Comparison of ENCODE assay signal across 8 cellular contexts in the genomic region with DNA sequence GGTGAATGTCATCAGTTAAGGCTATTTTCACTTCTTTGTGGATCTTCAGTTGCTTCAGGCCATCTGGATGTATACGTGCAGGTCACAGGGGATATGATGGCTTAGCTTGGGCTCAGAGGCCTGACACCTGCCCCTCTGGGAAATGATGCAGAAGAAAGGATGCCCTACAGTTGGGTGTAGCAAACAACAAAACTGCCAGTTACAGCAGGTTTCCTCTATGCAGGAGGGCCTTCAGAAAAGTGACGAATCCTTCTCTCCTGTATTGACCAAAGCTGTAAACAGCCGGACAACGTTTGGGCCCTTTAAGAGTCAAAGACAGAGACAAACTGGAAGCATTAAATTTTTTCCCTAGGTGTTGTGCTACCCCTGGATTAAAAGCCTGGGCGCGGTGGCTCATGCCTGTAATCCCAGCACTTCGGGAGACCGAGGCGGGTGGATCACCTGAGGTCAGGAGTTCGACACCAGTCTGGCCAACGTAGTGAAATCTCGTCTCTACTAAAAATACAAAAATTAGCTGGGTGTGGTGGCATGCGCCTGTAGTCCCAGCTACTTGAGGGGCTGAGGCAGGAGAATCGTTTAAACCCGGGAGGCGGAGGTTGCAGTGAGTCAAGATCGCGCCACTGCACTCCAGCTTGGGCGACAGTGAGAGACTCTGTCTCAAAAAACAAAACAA. TPM values are rescaled to one million over a fixed set of nuclear protein-coding genes. Genes with fewer than 3 reads are reported as not detected.
DNase-seq lines count a peak whose midpoint lies in the region; ATAC-seq and TF ChIP-seq lines count a peak whose summit lies in the region.
"Not testable (repeated sequence)": the region's sequence is repeated elsewhere in the genome, so short reads cannot be mapped to it uniquely, and the experiment has no call there.

No MANE protein-coding gene starts in this region.

- 0 out of 2 replicates have a peak overlapping the region, but pooled peaks have one; percentile 7 for H4K5ac ChIP-seq in IMR-90 (ENCODE audit: low read depth, low read length)

- TF ChIP-seq EP300 in SK-N-SH (IDR thresholded peaks at IDR 0.05; ENCODE audit: borderline replicate concordance in 1 of 2, low read depth in 1 of 2, low read length in 1 of 2), result not testable (repeated sequence)

- H4K8ac ChIP-seq in IMR-90 (ENCODE audit: low read depth in 2 of 2, low read length in 2 of 2), result peak overlapping the region; percentile 24 to 71; a peak in 3 of 4 replicates

- peak overlapping the region; percentile 86 for H3K27ac ChIP-seq in CD4-positive, alpha-beta memory T cell (ENCODE audit: low read depth, low read length)
- H3K27ac ChIP-seq in IMR-90 (ENCODE audit: insufficient read depth, low read length) (peak overlapping the region; percentile 49), SK-N-SH (ENCODE audit: low read depth in 2 of 2, low read length in 1 of 2) (peak overlapping the region in 1 of 2 experiments; percentile 75; a peak in 2 of 4 replicates), neural progenitor cell (peak overlapping the region; percentile 0), substantia nigra (ENCODE audit: low read depth, low read length, poor library complexity, severe bottlenecking) (peak overlapping the region; percentile 72)

- peaks cover 25% of the 10 kb centered on the region for H3K36me3 ChIP-seq in CD4-positive, alpha-beta memory T cell (ENCODE audit: insufficient read depth, low read length)
- peaks cover 16% of the 10 kb centered on the region for H3K36me3 ChIP-seq in IMR-90 (ENCODE audit: control insufficient read depth, insufficient read depth, low read length)
- peaks cover 27 to 40% of the 10 kb centered on the region in 2 experiments for H3K36me3 ChIP-seq in SK-N-SH (replicated peaks in 1 of 2; ENCODE audit: control insufficient read depth in 1 of 2, insufficient read depth in 2 of 2, low read length in 1 of 2)
- not testable (repeated sequence) for H3K36me3 ChIP-seq in kidney epithelial cell (ENCODE audit: control insufficient read depth, insufficient read depth, low read length)
- peaks cover 22% of the 10 kb centered on the region for H3K36me3 ChIP-seq in neural progenitor cell

- peaks cover 28 to 49% of the 10 kb centered on the region in 2 donors for H3K36me3 Mint-ChIP-seq in CD4-positive, alpha-beta memory T cell
- H3K36me3 Mint-ChIP-seq in activated naive CD8-positive, alpha-beta T cell treated with anti-CD3 and anti-CD28 coated beads, Interleukin-2, amount 50 U/mL, for 24 hours (ENCODE audit: low read depth), result peaks cover 44% of the 10 kb centered on the region
- H3K36me3 Mint-ChIP-seq in endothelial cell (ENCODE audit: low read depth, unreplicated experiment) (peaks cover 40% of the 10 kb centered on the region), neural progenitor cell (peaks cover 26% of the 10 kb centered on the region)

- H3F3A ChIP-seq in SK-N-SH (replicated peaks; ENCODE audit: insufficient read depth), result peaks cover 21% of the 10 kb centered on the region
- H3F3A ChIP-seq in neural progenitor cell (ENCODE audit: low read depth), result not testable (repeated sequence)

- H2BK15ac ChIP-seq in IMR-90 (ENCODE audit: low read depth, low read length), result not testable (repeated sequence)

- H3K14ac ChIP-seq in IMR-90 (replicated peaks; ENCODE audit: low read depth, low read length), result peak overlapping the region; percentile 39; the same call in 1 of the 2 replicates

- POLR2A ChIA-PET in CD4-positive, alpha-beta memory T cell (lab: Charles Lee; ENCODE audit: partially characterized antibody), result interaction anchor here (0.6 to 1.5 kb wide), 10 partner anchors 8 to 714 kb away, joined by 3 to 21 read pairs (median 4); a partner anchor contains a TSS
- POLR2A ChIA-PET in IMR-90 (lab: Charles Lee; ENCODE audit: unreplicated experiment), result not testable (repeated sequence)
- POLR2A ChIA-PET in SK-N-SH (lab: Yijun Ruan, JAX), result interaction anchor here (0.7 to 1.5 kb wide), 3 partner anchors 15 to 52 kb away, joined by 3 to 4 read pairs (median 3); a partner anchor contains a TSS

- dilution Hi-C loops in IMR-90 (cut with HindIII; ENCODE audit: low sequenced_read_pairs, unreplicated experiment), result not testable (repeated sequence)

- H3K4me3 ChIP-seq in CD4-positive, alpha-beta memory T cell (ENCODE audit: low read length in 2 of 2), result peak overlapping the region in 1 of 2 donors; percentile 14
- peak overlapping the region; percentile 28; the same call in 1 of the 2 replicates for H3K4me3 ChIP-seq in IMR-90 (ENCODE audit: insufficient read depth, low read depth, low read length)
- peak overlapping the region in 1 of 2 experiments; percentile 75; a peak in 1 of 4 replicates for H3K4me3 ChIP-seq in SK-N-SH (ENCODE audit: low read depth in 2 of 2, low read length in 1 of 2)
- peak overlapping the region; percentile 72 for H3K4me3 ChIP-seq in kidney epithelial cell (ENCODE audit: low read depth, low read length)
- H3K4me3 ChIP-seq in neural progenitor cell, result peak overlapping the region; percentile 85

- H2AK5ac ChIP-seq in IMR-90 (ENCODE audit: low read depth, low read length), result peak overlapping the region; percentile 73; the same call in 1 of the 2 replicates

- H3K56ac ChIP-seq in IMR-90 (ENCODE audit: extremely low read depth, insufficient read depth, low read length), result not testable (repeated sequence)

- H3K4me1 Mint-ChIP-seq in CD4-positive, alpha-beta memory T cell, result peaks cover 24 to 46% (median 35%) of the 10 kb centered on the region in 4 donors
- peaks cover 42% of the 10 kb centered on the region for H3K4me1 Mint-ChIP-seq in activated naive CD8-positive, alpha-beta T cell treated with anti-CD3 and anti-CD28 coated beads, Interleukin-2, amount 50 U/mL, for 24 hours
- H3K4me1 Mint-ChIP-seq in endothelial cell (ENCODE audit: unreplicated experiment) (peaks cover 26% of the 10 kb centered on the region), neural progenitor cell (peaks cover 33% of the 10 kb centered on the region)

- H2AFZ ChIP-seq in IMR-90 (replicated peaks; ENCODE audit: low read length, poor library complexity), result peak overlapping the region; percentile 50
- H2AFZ ChIP-seq in SK-N-SH (ENCODE audit: low read depth), result peak overlapping the region; percentile 81
- peak overlapping the region; percentile 64 for H2AFZ ChIP-seq in neural progenitor cell (replicated peaks)

- not testable (repeated sequence) for H3K27me3 ChIP-seq in CD4-positive, alpha-beta memory T cell (ENCODE audit: insufficient read depth, low read length); IMR-90 (ENCODE audit: control insufficient read depth, insufficient read depth, low read length); SK-N-SH (ENCODE audit: insufficient read depth); kidney epithelial cell (ENCODE audit: control insufficient read depth, insufficient read depth, low read length); neural progenitor cell

- BruUV-seq in IMR-90 (replicated peaks; lab: Mats Ljungman, UMichigan), result not testable (repeated sequence)

- WGBS in IMR-90 (ENCODE audit: extremely low coverage in 2 of 2, insufficient read length in 1 of 2), 2 experiments, result 93% methylated on average over 7 of the region's 19 CpGs; no CpG with 5 or more reads in 1 of the 2 experiments
- 72% methylated on average over 19 of the region's 19 CpGs for WGBS in SK-N-SH (ENCODE audit: low lambda C conversion rate)

- not testable (repeated sequence) for H3K9me3 ChIP-seq in CD4-positive, alpha-beta memory T cell (ENCODE audit: control insufficient read depth in 1 of 2, low read length in 2 of 2); IMR-90 (ENCODE audit: control insufficient read depth, insufficient read depth, low read length); SK-N-SH; neural progenitor cell (ENCODE audit: low read depth)

- CTCF ChIA-PET in CD4-positive, alpha-beta memory T cell (lab: Charles Lee; ENCODE audit: partially characterized antibody), result interaction anchor here (1.1 kb wide), 1 partner anchor 35 kb away, joined by 3 read pairs; no protein-coding TSS in a partner anchor
- CTCF ChIA-PET in IMR-90 (lab: Yijun Ruan, JAX), result not testable (repeated sequence)
- CTCF ChIA-PET in SK-N-SH (lab: Yijun Ruan, JAX), result interaction anchor here (0.6 to 1.2 kb wide), 4 partner anchors 9 to 388 kb away, joined by 3 to 4 read pairs (median 3); no protein-coding TSS in a partner anchor

- not testable (repeated sequence) for H3K9me1 ChIP-seq in IMR-90 (ENCODE audit: insufficient read depth, low read length)

- not testable (repeated sequence) for H4K20me1 ChIP-seq in IMR-90 (ENCODE audit: insufficient read depth, low read length); SK-N-SH (ENCODE audit: insufficient read depth)
- H4K20me1 ChIP-seq in neural progenitor cell (ENCODE audit: low read depth), result peaks cover 12% of the 10 kb centered on the region

- in situ Hi-C loops in IMR-90 (cut with MboI; ENCODE audit: low sequenced_read_pairs), result not testable (repeated sequence)

- H4K91ac ChIP-seq in IMR-90 (ENCODE audit: insufficient read depth, low read depth, low read length), result peak overlapping the region; percentile 38; the same call in 1 of the 2 replicates

- H3K4me1 ChIP-seq in CD4-positive, alpha-beta memory T cell (ENCODE audit: insufficient read depth, low read length), result peaks cover 36% of the 10 kb centered on the region
- not testable (repeated sequence) for H3K4me1 ChIP-seq in IMR-90 (ENCODE audit: control insufficient read depth, insufficient read depth, low read length); SK-N-SH (ENCODE audit: control insufficient read depth in 1 of 2, insufficient read depth in 2 of 2, low read depth in 1 of 2, low read length in 1 of 2); neural progenitor cell

- H3K79me2 ChIP-seq in SK-N-SH (ENCODE audit: insufficient read depth) (peaks cover 42% of the 10 kb centered on the region), neural progenitor cell (ENCODE audit: low read depth) (peaks cover 43% of the 10 kb centered on the region)

- H2BK20ac ChIP-seq in IMR-90 (ENCODE audit: low read depth, low read length), result 0 out of 2 replicates have a peak overlapping the region, but pooled peaks have one; percentile 9

- H2BK120ac ChIP-seq in IMR-90 (ENCODE audit: low read depth, low read length), result not testable (repeated sequence)

- TF ChIP-seq POLR2A in IMR-90 (IDR thresholded peaks at IDR 0.05; ENCODE audit: low read depth, low read length), result not testable (repeated sequence)

- peaks cover 11 to 35% of the 10 kb centered on the region in 2 experiments; a peak in 3 of 4 replicates for H3K79me1 ChIP-seq in IMR-90 (ENCODE audit: low read depth in 1 of 2, low read length in 2 of 2)

- H3K4me3 Mint-ChIP-seq in CD4-positive, alpha-beta memory T cell, result peak overlapping the region; percentile 93 to 99 (median 97)
- H3K4me3 Mint-ChIP-seq in activated naive CD8-positive, alpha-beta T cell treated with anti-CD3 and anti-CD28 coated beads, Interleukin-2, amount 50 U/mL, for 24 hours, result peak overlapping the region; percentile 99
- peak overlapping the region; percentile 100 for H3K4me3 Mint-ChIP-seq in endothelial cell (ENCODE audit: unreplicated experiment)
- peak overlapping the region; percentile 100 for H3K4me3 Mint-ChIP-seq in neural progenitor cell

- not testable (repeated sequence) for H3K9ac ChIP-seq in IMR-90 (ENCODE audit: low read depth, low read length)
- H3K9ac ChIP-seq in SK-N-SH, result peak overlapping the region; percentile 41; the same call in 1 of the 2 replicates
- peak overlapping the region; percentile 0 for H3K9ac ChIP-seq in neural progenitor cell

- H3K18ac ChIP-seq in IMR-90 (ENCODE audit: low read depth, low read length), result not testable (repeated sequence)

- peak overlapping the region; percentile 15 for H2BK5ac ChIP-seq in IMR-90 (ENCODE audit: low read depth, low read length, poor library complexity, severe bottlenecking)

- H3K4ac ChIP-seq in IMR-90 (ENCODE audit: low read depth, low read length), result peak overlapping the region; percentile 51

- ATAC-seq in IMR-90 (ENCODE audit: low read depth); activated naive CD8-positive, alpha-beta T cell treated with anti-CD3 and anti-CD28 coated beads, Interleukin-2, amount 50 U/mL, for 24 hours: not testable (repeated sequence)

- intact Hi-C loops in CD4-positive, alpha-beta memory T cell (cut with micrococcal nuclease), result loop anchor here (1.0 to 5.0 kb wide), 5 partner anchors 49 to 381 kb away; a partner anchor contains a TSS
- intact Hi-C loops in IMR-90 (cut with micrococcal nuclease), result loop anchor here (5.0 kb wide), 1 partner anchor 49 kb away; a partner anchor contains a TSS

- H3K27ac Mint-ChIP-seq in CD4-positive, alpha-beta memory T cell, result peak overlapping the region; percentile 92 to 99 (median 99)
- peak overlapping the region; percentile 98 for H3K27ac Mint-ChIP-seq in activated naive CD8-positive, alpha-beta T cell treated with anti-CD3 and anti-CD28 coated beads, Interleukin-2, amount 50 U/mL, for 24 hours
- H3K27ac Mint-ChIP-seq in endothelial cell (ENCODE audit: unreplicated experiment), result peak overlapping the region; percentile 95
- peak overlapping the region; percentile 97 for H3K27ac Mint-ChIP-seq in neural progenitor cell

- not testable (repeated sequence) for DNase-seq in CD4-positive, alpha-beta memory T cell; IMR-90; SK-N-SH; activated naive CD8-positive, alpha-beta T cell treated with anti-CD3 and anti-CD28 coated beads, Interleukin-2, amount 50 U/mL, for 24 hours; endothelial cell (ENCODE audit: low spot score); kidney epithelial cell (ENCODE audit: low read depth); neural progenitor cell (ENCODE audit: low spot score)
- peak in 1 of 49 donors; percentile 30 for DNase-seq in substantia nigra (lab: John Stamatoyannopoulos, UW)

- not testable (repeated sequence) for TF ChIP-seq CTCF in IMR-90 (conservative IDR thresholded peaks at IDR 0.05; ENCODE audit: low read depth, low read length); SK-N-SH (IDR thresholded peaks at IDR 0.05); endothelial cell (IDR thresholded peaks at IDR 0.05; ENCODE audit: unreplicated experiment); kidney epithelial cell (IDR thresholded peaks at IDR 0.05; ENCODE audit: insufficient read depth, low read length, poor library complexity, severe bottlenecking); neural progenitor cell (IDR thresholded peaks at IDR 0.05)

- not testable (repeated sequence) for H3K27me3 Mint-ChIP-seq in CD4-positive, alpha-beta memory T cell; activated naive CD8-positive, alpha-beta T cell treated with anti-CD3 and anti-CD28 coated beads, Interleukin-2, amount 50 U/mL, for 24 hours; endothelial cell (ENCODE audit: unreplicated experiment); neural progenitor cell (ENCODE audit: insufficient read depth, low read depth)

- H3K9me2 ChIP-seq in SK-N-SH, result not testable (repeated sequence)

- peak overlapping the region; percentile 88 for H2AK9ac ChIP-seq in IMR-90 (replicated peaks; ENCODE audit: low read depth, low read length, poor library complexity)

- H3K4me2 ChIP-seq in IMR-90 (ENCODE audit: low read depth, low read length) (peak overlapping the region; percentile 42), SK-N-SH (peak overlapping the region; percentile 60; the same call in 1 of the 2 replicates), neural progenitor cell (peak overlapping the region; percentile 91)

- H3K23ac ChIP-seq in IMR-90 (ENCODE audit: low read depth, low read length), result not testable (repeated sequence)

- not testable (repeated sequence) for TF ChIP-seq RAD21 in IMR-90 (IDR thresholded peaks at IDR 0.05; ENCODE audit: low read length); SK-N-SH (IDR thresholded peaks at IDR 0.05; ENCODE audit: low read length)

- H3K9me3 Mint-ChIP-seq in CD4-positive, alpha-beta memory T cell; activated naive CD8-positive, alpha-beta T cell treated with anti-CD3 and anti-CD28 coated beads, Interleukin-2, amount 50 U/mL, for 24 hours; endothelial cell (ENCODE audit: unreplicated experiment); neural progenitor cell: not testable (repeated sequence)

RNA-seq across cellular contexts. Expression of a gene that starts 49.3 kb away (rescaled TPM):
- total RNA-seq in CD4-positive, alpha-beta memory T cell, result under 1 TPM; 0.52 to 0.72 TPM
- under 1 TPM; 0.70 to 0.76 TPM for polyA plus RNA-seq in CD4-positive, alpha-beta memory T cell
- total RNA-seq in IMR-90 (2012; rRNA removed) (4.1 and 7.5 TPM in 2 replicates), endothelial cell (ENCODE audit: unreplicated experiment) (2.7 TPM), kidney epithelial cell (2.7 and 4.4 TPM in 2 replicates), neural progenitor cell (ENCODE audit: low replicate concordance) (70.2 and 80.9 TPM in 2 replicates)
- polyA plus RNA-seq in IMR-90 (2012; rRNA removed) (5.4 and 5.5 TPM in 2 replicates), SK-N-SH (2012; rRNA removed) (7.2 and 8.4 TPM in 2 replicates)
- 3.9 and 4.5 TPM in 2 replicates for polyA plus RNA-seq in IMR-90 (2012; cell fraction: cytosol; rRNA removed)
- 1.0 and 1.4 TPM in 2 replicates for polyA plus RNA-seq in IMR-90 (2012; cell fraction: nucleus; rRNA removed; ENCODE audit: low replicate concordance)
- polyA plus RNA-seq in SK-N-SH (2012; cell fraction: cytosol; rRNA removed), result 8.9 and 9.4 TPM in 2 replicates
- polyA plus RNA-seq in SK-N-SH (2012; cell fraction: nucleus; rRNA removed), result 2.4 and 3.1 TPM in 2 replicates

RNA-seq across cellular contexts. Expression of a gene that starts 49.6 kb away (rescaled TPM):
- 1 to 10 TPM; 3.5 to 4.2 TPM for total RNA-seq in CD4-positive, alpha-beta memory T cell
- polyA plus RNA-seq in CD4-positive, alpha-beta memory T cell, result 1 to 10 TPM; 1.8 to 4.4 TPM
- 92.5 and 123 TPM in 2 replicates for total RNA-seq in IMR-90 (2012; rRNA removed)
- polyA plus RNA-seq in IMR-90 (2012; rRNA removed), result 59.2 and 61.7 TPM in 2 replicates
- 10.1 and 17.0 TPM in 2 replicates for polyA plus RNA-seq in IMR-90 (2012; cell fraction: cytosol; rRNA removed)
- polyA plus RNA-seq in IMR-90 (2012; cell fraction: nucleus; rRNA removed; ENCODE audit: low replicate concordance), result 30.4 and 58.2 TPM in 2 replicates
- 41.1 and 43.5 TPM in 2 replicates for polyA plus RNA-seq in SK-N-SH (2012; rRNA removed)
- 35.1 and 39.8 TPM in 2 replicates for polyA plus RNA-seq in SK-N-SH (2012; cell fraction: cytosol; rRNA removed)
- 69.5 and 89.7 TPM in 2 replicates for polyA plus RNA-seq in SK-N-SH (2012; cell fraction: nucleus; rRNA removed)
- 16.9 TPM for total RNA-seq in endothelial cell (ENCODE audit: unreplicated experiment)
- 15.1 and 21.3 TPM in 2 replicates for total RNA-seq in kidney epithelial cell
- 388 and 525 TPM in 2 replicates for total RNA-seq in neural progenitor cell (ENCODE audit: low replicate concordance)

RNA-seq across cellular contexts. Expression of a gene that starts 52.0 kb away (rescaled TPM):
- total RNA-seq in CD4-positive, alpha-beta memory T cell, result 10 to 100 TPM; 26.4 to 27.1 TPM
- polyA plus RNA-seq in CD4-positive, alpha-beta memory T cell, result 10 to 100 TPM in 1 of 2 donors, 1 to 10 TPM in 1; 9.8 to 16.4 TPM
- total RNA-seq in IMR-90 (2012; rRNA removed), result 94.2 and 96.1 TPM in 2 replicates
- 34.0 and 39.2 TPM in 2 replicates for polyA plus RNA-seq in IMR-90 (2012; rRNA removed)
- polyA plus RNA-seq in IMR-90 (2012; cell fraction: cytosol; rRNA removed), result 16.2 and 16.7 TPM in 2 replicates
- 5.0 and 14.9 TPM in 2 replicates for polyA plus RNA-seq in IMR-90 (2012; cell fraction: nucleus; rRNA removed; ENCODE audit: low replicate concordance)
- polyA plus RNA-seq in SK-N-SH (2012; rRNA removed), result 30.5 and 35.8 TPM in 2 replicates
- polyA plus RNA-seq in SK-N-SH (2012; cell fraction: cytosol; rRNA removed), result 39.8 and 41.4 TPM in 2 replicates
- 8.4 and 14.1 TPM in 2 replicates for polyA plus RNA-seq in SK-N-SH (2012; cell fraction: nucleus; rRNA removed)
- 132 TPM for total RNA-seq in endothelial cell (ENCODE audit: unreplicated experiment)
- 127 and 156 TPM in 2 replicates for total RNA-seq in kidney epithelial cell
- 133 and 144 TPM in 2 replicates for total RNA-seq in neural progenitor cell (ENCODE audit: low replicate concordance)

RNA-seq across cellular contexts. Expression of a gene that starts 52.6 kb away (rescaled TPM):
- not detected for total RNA-seq in CD4-positive, alpha-beta memory T cell
- not detected for polyA plus RNA-seq in CD4-positive, alpha-beta memory T cell
- total RNA-seq in IMR-90 (2012; rRNA removed) (not detected in 2 replicates), endothelial cell (ENCODE audit: unreplicated experiment) (not detected), kidney epithelial cell (0.17 TPM in 1 of 2 replicates, not detected in the other), neural progenitor cell (ENCODE audit: low replicate concordance) (0.06 and 0.41 TPM in 2 replicates)
- polyA plus RNA-seq in IMR-90 (2012; rRNA removed) (not detected in 2 replicates), SK-N-SH (2012; rRNA removed) (0.02 and 0.07 TPM in 2 replicates)
- polyA plus RNA-seq in IMR-90 (2012; cell fraction: cytosol; rRNA removed), result not detected in 2 replicates
- not detected in 2 replicates for polyA plus RNA-seq in IMR-90 (2012; cell fraction: nucleus; rRNA removed; ENCODE audit: low replicate concordance)
- not detected in 2 replicates for polyA plus RNA-seq in SK-N-SH (2012; cell fraction: cytosol; rRNA removed)
- 0.10 TPM in 1 of 2 replicates, not detected in the other for polyA plus RNA-seq in SK-N-SH (2012; cell fraction: nucleus; rRNA removed)
